Comparison of ENCODE assay signal across 31 cellular contexts in the genomic region with DNA sequence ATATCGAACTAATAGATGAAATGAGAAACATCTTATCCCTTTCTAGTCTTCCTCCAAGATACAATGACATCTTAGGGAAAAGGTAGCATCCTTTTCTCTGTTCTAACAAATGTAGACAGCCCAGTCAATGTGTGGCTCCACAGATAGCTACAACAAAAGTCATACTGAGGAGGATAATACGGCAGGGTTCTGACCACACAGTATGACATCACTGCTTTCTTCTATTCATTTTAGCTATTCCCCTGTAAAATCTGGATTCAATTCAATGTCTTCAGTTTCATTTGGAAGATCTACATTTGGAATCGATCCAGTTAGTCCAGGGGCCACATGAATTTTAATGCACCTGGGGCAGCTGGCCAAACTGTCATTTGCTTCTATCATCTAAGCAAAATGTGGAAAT.
"Had no signal": no experiment of that assay in that cellular context is flagged by ENCODE, and none has a peak within 500 bp of the region (broad histone marks: within the 10 kb centered on the region; RNA-seq: fewer than 3 reads in every experiment).

No MANE protein-coding gene starts in this region.

- H3K27me3 Mint-ChIP-seq: activated CD4-positive, alpha-beta memory T cell treated with anti-CD3 and anti-CD28 coated beads for 36 hours; activated CD4-positive, alpha-beta T cell treated with anti-CD3 and anti-CD28 coated beads, Interleukin-2, amount 10 ng/mL, durations not matched to agents 24 days and 14 days; activated naive CD4-positive, alpha-beta T cell treated with anti-CD3 and anti-CD28 coated beads, Interleukin-2, amount 50 U/mL, for 24 hours; activated naive CD8-positive, alpha-beta T cell treated with anti-CD3 and anti-CD28 coated beads, Interleukin-2, amount 50 U/mL, for 24 hours; stimulated activated naive B cell treated with anti-CD40 and anti-IgM and Interleukin-4, amounts not matched to agents 10 μg/mL and 1 μg/mL and 100 μg/mL, for 72 hours had no signal

- ATAC-seq: activated CD4-positive, CD25-positive, alpha-beta regulatory T cell treated with anti-CD3 and anti-CD28 coated beads, Interleukin-2, amount 50 U/mL, for 24 hours; activated naive CD8-positive, alpha-beta T cell treated with anti-CD3 and anti-CD28 coated beads, Interleukin-2, amount 50 U/mL, for 24 hours; body of pancreas; gastroesophageal sphincter; left cardiac atrium; left ventricle myocardium superior; mucosa of descending colon; natural killer cell treated with Interleukin-12 subunit alpha and Interleukin-12 subunit beta and Interleukin-15 and Interleukin-18, amount 100 ng/mL, for 72 hours; stimulated activated naive B cell treated with anti-CD40 and anti-IgM and Interleukin-4, amounts not matched to agents 10 μg/mL and 1 μg/mL and 100 μg/mL, for 72 hours had no signal

- H3K4me3 Mint-ChIP-seq: activated CD4-positive, alpha-beta memory T cell treated with anti-CD3 and anti-CD28 coated beads for 36 hours; activated CD4-positive, alpha-beta T cell treated with anti-CD3 and anti-CD28 coated beads, Interleukin-2, amount 10 ng/mL, durations not matched to agents 24 days and 14 days; activated naive CD4-positive, alpha-beta T cell treated with anti-CD3 and anti-CD28 coated beads, Interleukin-2, amount 50 U/mL, for 24 hours; activated naive CD8-positive, alpha-beta T cell treated with anti-CD3 and anti-CD28 coated beads, Interleukin-2, amount 50 U/mL, for 24 hours; natural killer cell treated with Interleukin-12 subunit alpha and Interleukin-12 subunit beta and Interleukin-15 and Interleukin-18, amount 100 ng/mL, for 72 hours; stimulated activated naive B cell treated with anti-CD40 and anti-IgM and Interleukin-4, amounts not matched to agents 10 μg/mL and 1 μg/mL and 100 μg/mL, for 72 hours had no signal

- H3K27me3 ChIP-seq: body of pancreas, cardiac muscle cell, gastroesophageal sphincter, right atrium auricular region, stomach, thyroid gland, upper lobe of left lung, vagina had no signal

- DNase-seq: activated CD4-positive, alpha-beta memory T cell treated with anti-CD3 and anti-CD28 coated beads for 36 hours; activated CD4-positive, alpha-beta T cell treated with anti-CD3 and anti-CD28 coated beads, Interleukin-2, amount 10 ng/mL, durations not matched to agents 24 days and 14 days; activated CD8-positive, alpha-beta memory T cell treated with anti-CD3 and anti-CD28 coated beads, Interleukin-2, amount 50 U/mL, for 4 hours; activated naive CD8-positive, alpha-beta T cell treated with anti-CD3 and anti-CD28 coated beads, Interleukin-2, amount 50 U/mL, for 24 hours; activated T-cell treated with anti-CD3 and anti-CD28 coated beads, Interleukin-2, amount 50 U/mL, for 1 hour; body of pancreas; dorsolateral prefrontal cortex; effector memory CD4-positive, alpha-beta T cell; head of caudate nucleus; hippocampal formation; left cardiac atrium; left ventricle myocardium superior; mucosa of descending colon; stimulated activated CD4-positive, alpha-beta T cell treated with anti-CD3 and anti-CD28 coated beads, Interleukin-2, amount 100 ng/mL, for 24 hours; stimulated activated naive B cell treated with anti-CD40 and anti-IgM and Interleukin-4, amounts not matched to agents 10 μg/mL and 1 μg/mL and 100 μg/mL, for 72 hours; stomach; T1000; thyroid gland; upper lobe of left lung; WERI-Rb-1 had no signal

- H3K4me1 ChIP-seq: body of pancreas, gastroesophageal sphincter, right atrium auricular region, stomach, thyroid gland, upper lobe of left lung, vagina had no signal

- H3K27ac Mint-ChIP-seq: activated CD4-positive, alpha-beta memory T cell treated with anti-CD3 and anti-CD28 coated beads for 36 hours; activated CD4-positive, alpha-beta T cell treated with anti-CD3 and anti-CD28 coated beads, Interleukin-2, amount 10 ng/mL, durations not matched to agents 24 days and 14 days; activated naive CD4-positive, alpha-beta T cell treated with anti-CD3 and anti-CD28 coated beads, Interleukin-2, amount 50 U/mL, for 24 hours; activated naive CD8-positive, alpha-beta T cell treated with anti-CD3 and anti-CD28 coated beads, Interleukin-2, amount 50 U/mL, for 24 hours; activated T-helper 2 cell treated with anti-CD3 and anti-CD28 coated beads, Interferon-gamma antibody, Interleukin-2, Interleukin-4, amounts not matched to agents 10 μg/mL and 5 μg/mL and 100 μg/mL, durations not matched to agents 14 hours and 24 hours and 36 hours; natural killer cell treated with Interleukin-12 subunit alpha and Interleukin-12 subunit beta and Interleukin-15 and Interleukin-18, amount 100 ng/mL, for 72 hours; stimulated activated naive B cell treated with anti-CD40 and anti-IgM and Interleukin-4, amounts not matched to agents 10 μg/mL and 1 μg/mL and 100 μg/mL, for 72 hours had no signal

- H3K36me3 Mint-ChIP-seq: natural killer cell treated with Interleukin-12 subunit alpha and Interleukin-12 subunit beta and Interleukin-15 and Interleukin-18, amount 100 ng/mL, for 72 hours had no signal

- H3K4me2 ChIP-seq: smooth muscle cell had no signal

- FAIRE-seq: keratinocyte had no signal

- H3K9me3 Mint-ChIP-seq: activated CD4-positive, alpha-beta memory T cell treated with anti-CD3 and anti-CD28 coated beads for 36 hours; activated CD4-positive, alpha-beta T cell treated with anti-CD3 and anti-CD28 coated beads, Interleukin-2, amount 10 ng/mL, durations not matched to agents 24 days and 14 days; activated naive CD4-positive, alpha-beta T cell treated with anti-CD3 and anti-CD28 coated beads, Interleukin-2, amount 50 U/mL, for 24 hours; activated naive CD8-positive, alpha-beta T cell treated with anti-CD3 and anti-CD28 coated beads, Interleukin-2, amount 50 U/mL, for 24 hours; natural killer cell treated with Interleukin-12 subunit alpha and Interleukin-12 subunit beta and Interleukin-15 and Interleukin-18, amount 100 ng/mL, for 72 hours; stimulated activated naive B cell treated with anti-CD40 and anti-IgM and Interleukin-4, amounts not matched to agents 10 μg/mL and 1 μg/mL and 100 μg/mL, for 72 hours had no signal

- H3K9me3 ChIP-seq: body of pancreas, gastroesophageal sphincter, mucosa of descending colon, right atrium auricular region, thyroid gland, upper lobe of left lung, vagina had no signal

- H3K4me3 ChIP-seq: body of pancreas, cardiac muscle cell, coronary artery, dorsolateral prefrontal cortex, gastroesophageal sphincter, mucosa of descending colon, right atrium auricular region, smooth muscle cell, stomach, thyroid gland, upper lobe of left lung, vagina had no signal

- H3K36me3 ChIP-seq: cardiac muscle cell, gastroesophageal sphincter, right atrium auricular region, stomach, thyroid gland, upper lobe of left lung, vagina, WERI-Rb-1 had no signal

- H3K27ac ChIP-seq: body of pancreas, cardiac muscle cell, coronary artery, dorsolateral prefrontal cortex, gastroesophageal sphincter, right atrium auricular region, stomach, thyroid gland, upper lobe of left lung, vagina, WERI-Rb-1 had no signal
